Comparison of ENCODE assay signal across 3 cellular contexts in genomic region chr20:47271216-47271615, GRCh38.
TF ChIP-seq lines count a peak whose summit lies in the region.

No MANE protein-coding gene starts in this region.

TF ChIP-seq in GM23338, 12 proteins besides CTCF, POLR2A, EP300 and RAD21 (continues in another document):
- TF ChIP-seq NANOG (IDR thresholded peaks at IDR 0.05; ENCODE audit: borderline replicate concordance) = no peak
- TF ChIP-seq EZH2 (IDR thresholded peaks at IDR 0.05; ENCODE audit: low read depth, unreplicated experiment) = no peak
- TF ChIP-seq REST (IDR thresholded peaks at IDR 0.05; ENCODE audit: unreplicated experiment) = no peak

TF ChIP-seq in IMR-90, 13 proteins besides CTCF, POLR2A, EP300 and RAD21:
- no peak for TF ChIP-seq BHLHE40 (IDR thresholded peaks at IDR 0.05; ENCODE audit: low read depth, low read length)
- no peak for TF ChIP-seq CHD1 (IDR thresholded peaks at IDR 0.05; ENCODE audit: low read depth, low read length)
- TF ChIP-seq NFE2L2 (IDR thresholded peaks at IDR 0.05; ENCODE audit: low read depth, low read length) = no peak
- no peak for TF ChIP-seq RCOR1 (IDR thresholded peaks at IDR 0.05; ENCODE audit: insufficient replicate concordance, low read length)
- no peak for TF ChIP-seq CEBPB (IDR thresholded peaks at IDR 0.05; ENCODE audit: low read depth, low read length)
- no peak for TF ChIP-seq MAZ (IDR thresholded peaks at IDR 0.05; ENCODE audit: borderline replicate concordance, low read depth, low read length)
- TF ChIP-seq RFX5 (IDR thresholded peaks at IDR 0.05; ENCODE audit: low read depth, low read length) = no peak
- TF ChIP-seq MAFK (IDR thresholded peaks at IDR 0.05; ENCODE audit: low read depth, low read length) = no peak
- no peak for TF ChIP-seq USF2 (IDR thresholded peaks at IDR 0.05; ENCODE audit: low read depth, low read length)
- no peak for TF ChIP-seq MXI1 (IDR thresholded peaks at IDR 0.05; ENCODE audit: borderline replicate concordance, low read depth, low read length)
- no peak for TF ChIP-seq SMC3 (IDR thresholded peaks at IDR 0.05; ENCODE audit: low read depth, low read length)
- TF ChIP-seq FOS (IDR thresholded peaks at IDR 0.05; ENCODE audit: low read depth, low read length) = no peak
- no peak for TF ChIP-seq ELK1 (IDR thresholded peaks at IDR 0.05; ENCODE audit: borderline replicate concordance, low read depth, low read length)

TF ChIP-seq in K562, 482 proteins besides CTCF, POLR2A, EP300 and RAD21:
- no peak for TF ChIP-seq TRIM28 (IDR thresholded peaks at IDR 0.05)
- no peak for TF ChIP-seq ZNF347 (CRISPR knock-in tag; IDR thresholded peaks at IDR 0.05; ENCODE audit: low read depth)
- no peak for TF ChIP-seq ZNF41 (CRISPR knock-in tag; conservative IDR thresholded peaks at IDR 0.05)
- no peak for TF ChIP-seq ZNF277 (CRISPR knock-in tag; IDR thresholded peaks at IDR 0.05; ENCODE audit: borderline replicate concordance)
- peak; percentile 41; the same call in 1 of the 2 replicates for TF ChIP-seq SUPT5H (IDR thresholded peaks at IDR 0.05)
- peak; percentile 53 for TF ChIP-seq EWSR1 (IDR thresholded peaks at IDR 0.05; ENCODE audit: borderline replicate concordance, low read depth, partially characterized antibody)
- peak in 1 of 3 experiments; percentile 70; a peak in 2 of 6 replicates for TF ChIP-seq ZBTB11 (CRISPR knock-in tag; IDR thresholded peaks at IDR 0.05)
- no peak for TF ChIP-seq KDM2B (CRISPR knock-in tag; IDR thresholded peaks at IDR 0.05)
TF ChIP-seq in K562: peak in this region for 3.
